8 cellular contexts compared by ENCODE assay signal in the genomic region with DNA sequence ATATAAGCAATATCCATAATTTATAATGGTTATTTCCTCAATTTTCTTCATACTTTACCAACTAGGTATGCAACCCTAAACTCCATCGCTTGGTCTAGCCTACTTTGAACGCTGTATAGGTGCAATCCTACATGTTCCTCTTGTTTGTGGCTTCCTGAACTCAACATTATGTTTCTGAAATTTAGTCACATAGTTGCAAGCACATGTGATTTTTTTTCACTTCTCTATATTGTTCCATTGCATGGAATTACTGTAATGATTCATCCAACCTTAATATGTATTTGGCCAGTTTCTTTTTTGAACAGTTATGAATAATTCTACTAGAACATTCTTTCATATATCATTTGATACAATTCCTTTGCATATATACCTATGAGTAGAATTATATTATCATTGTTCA. TPM values are rescaled to one million over a fixed set of nuclear protein-coding genes. Genes with fewer than 3 reads are reported as not detected.
"Had no signal": no experiment of that assay in that cellular context is flagged by ENCODE, and none has a peak within 500 bp of the region (broad histone marks: within the 10 kb centered on the region; RNA-seq: fewer than 3 reads in every experiment).

No MANE protein-coding gene starts in this region.

RNA-seq across cellular contexts. Expression of gene TAS2R43, which starts 2.8 kb away (rescaled TPM):
- total RNA-seq: activated CD8-positive, alpha-beta memory T cell treated with anti-CD3 and anti-CD28 coated beads for 36 hours; left lobe of liver had no signal
- polyA plus RNA-seq: adipose tissue, foreskin keratinocyte, heart left ventricle, immature natural killer cell had no signal

RNA-seq across cellular contexts. Expression of gene TAS2R46, which starts 32.8 kb away (rescaled TPM):
- polyA plus RNA-seq: adipose tissue, foreskin keratinocyte, heart left ventricle, immature natural killer cell, neural cell, ovary had no signal

RNA-seq across cellular contexts. Expression of gene TAS2R30, which starts 39.5 kb away (rescaled TPM):
- polyA plus RNA-seq: foreskin keratinocyte, immature natural killer cell had no signal
